In the genomic region with DNA sequence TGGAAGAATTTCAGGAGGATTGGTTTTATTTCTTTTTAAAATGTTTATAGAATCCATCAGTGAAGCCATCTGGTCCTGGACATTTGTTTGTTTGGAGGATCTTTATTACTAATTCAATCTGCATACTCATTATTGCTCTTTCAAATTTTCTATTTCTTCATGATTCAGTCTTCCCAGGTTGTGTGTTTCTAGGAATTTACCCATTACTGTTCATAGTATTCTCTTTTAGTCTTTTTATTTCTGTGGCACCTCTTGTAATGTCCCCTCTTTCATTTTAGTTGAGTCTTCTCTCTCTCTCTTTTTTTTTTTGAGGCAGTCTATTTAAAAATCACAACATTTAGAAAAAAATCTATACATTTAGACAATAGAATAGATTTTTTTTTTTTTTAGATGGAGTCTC, we compare ENCODE assay signal across 23 cellular contexts. TPM values are rescaled to one million over a fixed set of nuclear protein-coding genes. Genes with fewer than 3 reads are reported as not detected.
DNase-seq lines count a peak whose midpoint lies in the region; ATAC-seq and TF ChIP-seq lines count a peak whose summit lies in the region.
"Had no signal": no experiment of that assay in that cellular context is flagged by ENCODE, and none has a peak within 500 bp of the region (broad histone marks: within the 10 kb centered on the region; RNA-seq: fewer than 3 reads in every experiment).

No MANE protein-coding gene starts in this region.

- TF ChIP-seq CTCF in MM.1S (IDR thresholded peaks at IDR 0.05; ENCODE audit: low read length) (no peak), natural killer cell (IDR thresholded peaks at IDR 0.05) (no peak)

- H3K9me3 Mint-ChIP-seq in activated T-cell treated with anti-CD3 and anti-CD28 coated beads, Interleukin-2, amount 50 U/mL, for 24 hours, result peaks cover 24% of the 10 kb centered on the region
- H3K9me3 Mint-ChIP-seq in activated naive CD4-positive, alpha-beta T cell treated with anti-CD3 and anti-CD28 coated beads, Interleukin-2, amount 50 U/mL, for 72 hours, result peaks cover 6 to 11% of the 10 kb centered on the region in 2 donors
- H3K9me3 Mint-ChIP-seq in natural killer cell, result no peaks in the 10 kb centered on the region

- peaks cover 41% of the 10 kb centered on the region for H3K79me2 ChIP-seq in MM.1S (ENCODE audit: low read length)

- H3K9me2 ChIP-seq in MM.1S (replicated peaks; ENCODE audit: insufficient read depth, low read length), result no peaks in the 10 kb centered on the region

- H3K9ac ChIP-seq in MM.1S (ENCODE audit: low read length), result no peak overlapping the region

- no peaks in the 10 kb centered on the region for H3K9me3 ChIP-seq in MM.1S (replicated peaks; ENCODE audit: insufficient read depth, low read length)
- H3K9me3 ChIP-seq: body of pancreas had no signal

- H3K27ac ChIP-seq in MM.1S (ENCODE audit: low read length), result no peak overlapping the region; the same call in 1 of the 2 replicates
- H3K27ac ChIP-seq: C4-2B, VCaP had no signal

- peak overlapping the region; percentile 86 for H3K27ac Mint-ChIP-seq in activated T-cell treated with anti-CD3 and anti-CD28 coated beads, Interleukin-2, amount 50 U/mL, for 24 hours
- H3K27ac Mint-ChIP-seq in activated naive CD4-positive, alpha-beta T cell treated with anti-CD3 and anti-CD28 coated beads, Interleukin-2, amount 50 U/mL, for 72 hours, result peak overlapping the region; percentile 81 to 86
- H3K27ac Mint-ChIP-seq in natural killer cell, result peak overlapping the region; percentile 77 to 87
- H3K27ac Mint-ChIP-seq: nephron had no signal

- H3K27me3 ChIP-seq in MM.1S (replicated peaks; ENCODE audit: insufficient read depth, low read length), result no peaks in the 10 kb centered on the region
- H3K27me3 ChIP-seq: body of pancreas, MG63 had no signal

- intact Hi-C loops in natural killer cell (cut with micrococcal nuclease), result no loop called here

- H3K27me3 Mint-ChIP-seq in activated T-cell treated with anti-CD3 and anti-CD28 coated beads, Interleukin-2, amount 50 U/mL, for 24 hours, result no peaks in the 10 kb centered on the region
- H3K27me3 Mint-ChIP-seq in natural killer cell (ENCODE audit: low read depth in 2 of 2), result no peaks in the 10 kb centered on the region

- no peak overlapping the region for H3K4me3 ChIP-seq in MM.1S (ENCODE audit: low read length)
- H3K4me3 ChIP-seq: body of pancreas, MG63 had no signal

- DNase-seq in activated T-cell treated with anti-CD3 and anti-CD28 coated beads, Interleukin-2, amount 50 U/mL, for 24 hours, result no peak
- DNase-seq in activated T-cell treated with anti-CD3 and anti-CD28 coated beads for 4 hours (no peak), MM.1S (no peak), natural killer cell (no peak), DMS114 treated with DMSO at 0.1 percent for 48 hours (lab: John Stamatoyannopoulos, UW; ENCODE audit: unreplicated experiment) (no peak)
- DNase-seq in activated naive CD4-positive, alpha-beta T cell treated with anti-CD3 and anti-CD28 coated beads, Interleukin-2, amount 50 U/mL, for 72 hours (ENCODE audit: low spot score in 2 of 2), result no peak
- DNase-seq: ACHN, body of pancreas, GF-D8, glutamatergic neuron, GOT3, mesendoderm, NCI-H1694, NCI-H2171 treated with DMSO at 0.1 percent for 48 hours, NCI-H526 treated with DMSO at 0.1 percent for 48 hours, SHP77 had no signal

- no peaks in the 10 kb centered on the region for H4K20me1 ChIP-seq in MM.1S (ENCODE audit: insufficient read depth, low read length)

- H3K4me1 ChIP-seq in MM.1S (ENCODE audit: low read length), result peaks cover 10% of the 10 kb centered on the region

- H2AFZ ChIP-seq in MM.1S (ENCODE audit: low read length), result no peak overlapping the region

- peaks cover 72% of the 10 kb centered on the region for H3K4me1 Mint-ChIP-seq in activated T-cell treated with anti-CD3 and anti-CD28 coated beads, Interleukin-2, amount 50 U/mL, for 24 hours (ENCODE audit: low read depth)
- H3K4me1 Mint-ChIP-seq in natural killer cell, result peaks cover 72 to 88% of the 10 kb centered on the region in 2 donors
- H3K4me1 Mint-ChIP-seq: nephron had no signal

- no peaks in the 10 kb centered on the region for H3K36me3 ChIP-seq in MM.1S (replicated peaks; ENCODE audit: insufficient read depth, low read length)
- H3K36me3 ChIP-seq: MG63 had no signal

- H3F3A ChIP-seq in MM.1S (ENCODE audit: insufficient read depth, low read length), result 0 out of 2 replicates have a peak, but pooled peaks cover 2% of the 10 kb centered on the region

- 0 out of 2 replicates have a peak overlapping the region, but pooled peaks have one; percentile 10 for H3K4me2 ChIP-seq in MM.1S (ENCODE audit: low read depth, low read length)

- H3K4me3 Mint-ChIP-seq in activated T-cell treated with anti-CD3 and anti-CD28 coated beads, Interleukin-2, amount 50 U/mL, for 24 hours, result peak overlapping the region; percentile 11
- H3K4me3 Mint-ChIP-seq in natural killer cell, result peak overlapping the region; percentile 14
- H3K4me3 Mint-ChIP-seq: nephron had no signal

- ATAC-seq in activated naive CD4-positive, alpha-beta T cell treated with anti-CD3 and anti-CD28 coated beads, Interleukin-2, amount 50 U/mL, for 72 hours, result no peak
- ATAC-seq in natural killer cell (no peak), HG03460 (IDR thresholded peaks at IDR 0.05; ENCODE audit: unreplicated experiment) (no peak), HG02973 (IDR thresholded peaks at IDR 0.05; ENCODE audit: unreplicated experiment) (no peak)
- ATAC-seq: body of pancreas, sciatic nerve had no signal

- H3K36me3 Mint-ChIP-seq in activated T-cell treated with anti-CD3 and anti-CD28 coated beads, Interleukin-2, amount 50 U/mL, for 24 hours (ENCODE audit: low read depth), result peaks cover 87% of the 10 kb centered on the region
- peaks cover 35 to 79% of the 10 kb centered on the region in 2 donors for H3K36me3 Mint-ChIP-seq in activated naive CD4-positive, alpha-beta T cell treated with anti-CD3 and anti-CD28 coated beads, Interleukin-2, amount 50 U/mL, for 72 hours
- H3K36me3 Mint-ChIP-seq in natural killer cell, result no peaks in the 10 kb centered on the region

RNA-seq across cellular contexts. Expression of a gene that starts 32.3 kb away (rescaled TPM):
- total RNA-seq in activated naive CD4-positive, alpha-beta T cell treated with anti-CD3 and anti-CD28 coated beads, Interleukin-2, amount 50 U/mL, for 72 hours, result 10 to 100 TPM; 49.7 to 61.0 TPM
- 100 to 1,000 TPM; 133 to 204 (median 193) TPM for total RNA-seq in natural killer cell
